8 cellular contexts compared by ENCODE assay signal in the genomic region with DNA sequence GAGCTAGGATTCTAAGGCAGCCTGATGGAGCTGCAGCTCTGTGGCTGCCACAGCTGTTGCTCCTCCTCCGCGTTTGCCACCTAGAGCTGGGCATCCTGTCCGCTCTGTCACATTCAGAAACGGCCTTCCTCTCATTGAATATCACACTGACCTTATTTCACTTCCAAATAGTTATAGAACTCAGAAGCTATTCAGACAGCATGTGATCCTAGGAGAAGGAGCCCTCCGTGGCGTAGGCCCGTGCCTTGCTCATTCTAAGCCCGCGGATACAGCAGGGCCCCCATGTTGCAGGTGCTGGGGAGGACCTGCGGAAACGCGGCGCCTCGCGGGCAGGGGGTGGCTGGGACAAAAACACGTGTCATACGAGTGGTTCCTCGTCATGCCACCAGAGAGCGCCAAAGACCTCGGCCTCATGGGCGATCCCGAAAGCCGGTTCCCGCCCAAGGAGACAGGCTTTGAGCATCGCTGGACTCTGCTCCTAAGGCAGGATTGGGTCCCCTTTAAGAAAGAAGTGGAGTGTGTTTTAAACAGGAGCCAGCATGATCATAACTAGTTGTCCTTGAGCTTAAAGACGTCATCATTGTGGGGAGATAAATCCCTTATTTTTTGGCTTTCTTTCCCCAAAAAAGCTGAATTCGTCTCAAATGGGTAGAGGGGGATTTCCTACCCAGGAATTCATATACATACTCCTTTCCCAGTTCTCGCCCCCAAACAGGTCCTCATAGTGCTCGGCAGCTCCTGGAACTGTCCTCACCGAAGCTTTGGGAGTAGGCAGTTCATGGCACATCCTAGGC. TPM values are rescaled to one million over a fixed set of nuclear protein-coding genes. Genes with fewer than 3 reads are reported as not detected.
A peak's percentile ranks its signal among the peaks of the same experiment; 100 is the strongest.
DNase-seq lines count a peak whose midpoint lies in the region; ATAC-seq and TF ChIP-seq lines count a peak whose summit lies in the region.

No MANE protein-coding gene starts in this region.

- H3K27me3 ChIP-seq in lung (ENCODE audit: control insufficient read depth, insufficient read depth), result no peaks in the 10 kb centered on the region

- peak; percentile 87 for TF ChIP-seq CTCF in lung (IDR thresholded peaks at IDR 0.05; ENCODE audit: control extremely low read depth, extremely low read depth)

- H3K4me1 ChIP-seq in lung (ENCODE audit: control insufficient read depth in 2 of 2, insufficient read depth in 2 of 2, low read length in 2 of 2), result no peaks in the 10 kb centered on the region

- DNase-seq in AML-193 (lab: John Stamatoyannopoulos, UW) (peak; percentile 54 to 56), NCI-H510A treated with DMSO at 0.1 percent for 48 hours (lab: John Stamatoyannopoulos, UW) (peak; percentile 82), dermis blood vessel endothelial cell (peak; percentile 85), lung (ENCODE audit: low spot score) (peak; percentile 82)
- peak; percentile 75 for DNase-seq in activated CD4-positive, alpha-beta T cell treated with anti-CD3 and anti-CD28 coated beads, Interleukin-2, amount 50 U/mL, for 1 hour
- DNase-seq in stimulated activated CD8-positive, alpha-beta memory T cell treated with anti-CD3 and anti-CD28 coated beads, Interleukin-12 subunit alpha, Interleukin-12 subunit beta, amount 100 ng/mL, for 4 hours (ENCODE audit: low read depth), result peak; percentile 64

- 12 to 14% methylated on average over 30 of the region's 30 CpGs for WGBS in lung, 2 donors

- H3K4me3 ChIP-seq in lung, result no peak overlapping the region

- no peaks in the 10 kb centered on the region for H3K36me3 ChIP-seq in lung (ENCODE audit: control insufficient read depth in 2 of 2, insufficient read depth in 2 of 2, low read length in 2 of 2)

- ATAC-seq in GM19043 (IDR thresholded peaks at IDR 0.05; ENCODE audit: low read depth, unreplicated experiment), result peak; percentile 89
- ATAC-seq in HG03280 (IDR thresholded peaks at IDR 0.05; ENCODE audit: unreplicated experiment), result peak; percentile 81
- ATAC-seq in lung (ENCODE audit: insufficient read depth, low FRiP score), result peak; percentile 78

- H3K9me3 ChIP-seq in lung (ENCODE audit: control insufficient read depth in 2 of 2, insufficient read depth in 1 of 2, low read length in 1 of 2), result no peaks in the 10 kb centered on the region

- H3K27ac ChIP-seq in lung (ENCODE audit: low read depth in 1 of 2, low read length in 1 of 2), result no peak overlapping the region

RNA-seq across cellular contexts. Expression of a gene that starts 17.9 kb away (rescaled TPM):
- total RNA-seq in dermis blood vessel endothelial cell (32.2 and 52.0 TPM in 2 replicates), lung (10 to 100 TPM in 1 of 2 donors, 1 to 10 TPM in 1; 7.6 to 17.0 TPM)
- 1 to 10 TPM; 3.0 to 4.8 TPM for polyA plus RNA-seq in lung
